ENCODE assay signal across 8 cellular contexts in the genomic region with DNA sequence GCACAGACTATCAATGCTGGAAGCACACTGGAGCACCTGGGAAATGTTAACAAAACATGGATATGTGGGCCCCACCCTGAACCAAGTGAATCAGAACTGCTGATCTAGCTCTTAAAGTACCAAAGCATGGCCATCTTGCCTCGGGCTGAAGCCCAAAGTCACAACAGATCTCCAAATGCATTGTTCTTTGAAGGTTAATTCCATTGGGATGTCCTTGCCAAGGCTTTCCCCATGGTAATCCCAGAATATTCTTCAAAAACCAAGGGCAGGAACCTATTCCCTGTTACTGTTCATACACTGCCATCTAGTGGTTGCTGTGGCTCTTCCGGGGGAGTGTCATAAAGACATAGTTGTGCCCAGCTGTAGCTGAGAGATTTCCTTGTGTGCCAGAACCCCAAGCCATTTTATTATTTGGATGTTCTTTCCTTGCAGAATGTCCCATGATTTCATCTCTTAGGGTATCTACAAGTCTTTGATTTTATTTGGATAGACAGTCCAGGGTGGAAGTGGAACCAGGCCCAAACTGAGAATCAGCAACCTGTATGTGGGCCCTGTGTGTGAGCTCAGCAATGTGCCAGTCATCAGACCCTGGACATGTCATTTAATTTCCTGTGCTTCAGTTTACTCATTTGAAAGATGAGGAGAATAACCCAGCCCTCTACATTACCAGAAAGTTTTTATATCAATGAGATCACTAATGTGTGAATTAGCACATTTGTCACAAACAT.
DNase-seq lines count a peak whose midpoint lies in the region; ATAC-seq lines count a peak whose summit lies in the region.

No MANE protein-coding gene starts in this region.

- H3K4me3 Mint-ChIP-seq in activated T-helper 1 cell treated with anti-CD3 and anti-CD28 coated beads, Interleukin-12 subunit alpha, Interleukin-12 subunit beta, Interleukin-2, Interleukin-4 antibody, amounts not matched to agents 30 ng/mL and 10 ng/mL and 1 ng/mL, durations not matched to agents 14 hours and 24 hours and 36 hours, result no peak overlapping the region

- no peaks in the 10 kb centered on the region for H3K9me3 Mint-ChIP-seq in activated T-helper 1 cell treated with anti-CD3 and anti-CD28 coated beads, Interleukin-12 subunit alpha, Interleukin-12 subunit beta, Interleukin-2, Interleukin-4 antibody, amounts not matched to agents 30 ng/mL and 10 ng/mL and 1 ng/mL, durations not matched to agents 14 hours and 24 hours and 36 hours

- no peaks in the 10 kb centered on the region for H3K4me1 Mint-ChIP-seq in activated T-helper 1 cell treated with anti-CD3 and anti-CD28 coated beads, Interleukin-12 subunit alpha, Interleukin-12 subunit beta, Interleukin-2, Interleukin-4 antibody, amounts not matched to agents 30 ng/mL and 10 ng/mL and 1 ng/mL, durations not matched to agents 14 hours and 24 hours and 36 hours (ENCODE audit: low read depth)

- intact Hi-C loops in left ventricle myocardium superior (cut with micrococcal nuclease), result loop anchor here (5.0 to 10.0 kb wide), 2 partner anchors 1084 to 1101 kb away; no protein-coding TSS in a partner anchor
- intact Hi-C loops in activated T-helper 1 cell treated with anti-CD3 and anti-CD28 coated beads, Interleukin-12 subunit alpha, Interleukin-12 subunit beta, Interleukin-2, Interleukin-4 antibody, amounts not matched to agents 30 ng/mL and 10 ng/mL and 1 ng/mL, durations not matched to agents 14 hours and 24 hours and 36 hours (cut with micrococcal nuclease), result loop anchor here (2.0 to 5.0 kb wide), 2 partner anchors 1099 to 1143 kb away; no protein-coding TSS in a partner anchor

- DNase-seq in COLO829 (ENCODE audit: low spot score) (peak; percentile 91), NCI-H2196 treated with DMSO at 0.1 percent for 48 hours (lab: John Stamatoyannopoulos, UW; ENCODE audit: unreplicated experiment) (peak; percentile 52), amniotic stem cell (lab: John Stamatoyannopoulos, UW) (peak; percentile 68), left ventricle myocardium superior (peak; percentile 35), renal cortical epithelial cell (ENCODE audit: low read depth) (peak; percentile 77)
- no peak for DNase-seq in activated T-helper 1 cell treated with anti-CD3 and anti-CD28 coated beads, Interleukin-12 subunit alpha, Interleukin-12 subunit beta, Interleukin-2, Interleukin-4 antibody, amounts not matched to agents 30 ng/mL and 10 ng/mL and 1 ng/mL, durations not matched to agents 14 hours and 24 hours and 36 hours (ENCODE audit: low spot score)

- ATAC-seq in GM19035 (IDR thresholded peaks at IDR 0.05; ENCODE audit: unreplicated experiment), result peak; percentile 86
- peak; percentile 86 for ATAC-seq in HG03342 (IDR thresholded peaks at IDR 0.05; ENCODE audit: unreplicated experiment)
- peak; percentile 94 for ATAC-seq in left ventricle myocardium superior

- no peaks in the 10 kb centered on the region for H3K36me3 Mint-ChIP-seq in activated T-helper 1 cell treated with anti-CD3 and anti-CD28 coated beads, Interleukin-12 subunit alpha, Interleukin-12 subunit beta, Interleukin-2, Interleukin-4 antibody, amounts not matched to agents 30 ng/mL and 10 ng/mL and 1 ng/mL, durations not matched to agents 14 hours and 24 hours and 36 hours (ENCODE audit: low read depth)

- no peak overlapping the region for H3K27ac Mint-ChIP-seq in activated T-helper 1 cell treated with anti-CD3 and anti-CD28 coated beads, Interleukin-12 subunit alpha, Interleukin-12 subunit beta, Interleukin-2, Interleukin-4 antibody, amounts not matched to agents 30 ng/mL and 10 ng/mL and 1 ng/mL, durations not matched to agents 14 hours and 24 hours and 36 hours

- peaks cover 2% of the 10 kb centered on the region for H3K27me3 Mint-ChIP-seq in activated T-helper 1 cell treated with anti-CD3 and anti-CD28 coated beads, Interleukin-12 subunit alpha, Interleukin-12 subunit beta, Interleukin-2, Interleukin-4 antibody, amounts not matched to agents 30 ng/mL and 10 ng/mL and 1 ng/mL, durations not matched to agents 14 hours and 24 hours and 36 hours (ENCODE audit: insufficient read depth)
